Comparison of ENCODE assay signal across 17 cellular contexts in the genomic region with DNA sequence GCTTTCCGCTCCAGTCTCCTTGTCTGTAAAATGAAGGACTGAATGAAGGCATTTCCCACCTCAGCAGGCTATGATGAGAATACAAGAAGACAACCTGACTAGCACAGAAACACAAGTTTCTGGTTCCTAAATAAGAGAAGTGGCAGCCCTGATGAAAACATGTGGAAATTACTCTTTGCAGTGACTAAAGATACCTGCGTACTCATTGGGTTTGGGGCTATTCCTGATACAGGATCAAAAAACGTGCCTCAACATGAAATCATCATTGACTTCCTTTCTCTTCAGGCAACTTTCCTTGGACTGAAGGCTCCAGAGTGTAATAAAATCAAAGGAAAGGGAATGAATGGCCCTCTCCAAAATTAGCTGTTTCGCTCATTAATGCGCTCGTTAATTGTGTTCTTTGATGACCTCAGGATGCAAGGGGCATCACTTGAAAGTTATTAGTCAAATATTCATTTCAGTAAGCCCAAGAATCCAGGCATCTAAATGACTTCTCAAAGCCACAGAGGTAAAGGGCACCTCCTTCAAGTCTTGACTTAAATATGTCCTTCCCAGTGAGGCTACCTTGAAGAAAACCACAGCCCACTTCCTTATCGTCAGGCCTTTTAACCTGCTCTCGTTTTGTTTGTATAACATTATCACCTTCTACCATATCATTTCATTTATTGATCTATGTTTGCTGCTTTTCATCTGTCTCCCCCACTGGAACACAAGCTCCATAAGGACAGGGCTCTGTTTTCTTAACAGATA.
DNase-seq lines count a peak whose midpoint lies in the region; TF ChIP-seq lines count a peak whose summit lies in the region.
"Had no signal": no experiment of that assay in that cellular context is flagged by ENCODE, and none has a peak within 500 bp of the region (broad histone marks: within the 10 kb centered on the region; RNA-seq: fewer than 3 reads in every experiment).

No MANE protein-coding gene starts in this region.

- intact Hi-C loops in mammary epithelial cell (cut with micrococcal nuclease) (no loop called here), breast epithelium (cut with DNase I; ENCODE audit: low total_unique reads) (no loop called here)

- peaks cover 29% of the 10 kb centered on the region for H3K4me1 Mint-ChIP-seq in nephron
- H3K4me1 Mint-ChIP-seq in type B pancreatic cell (ENCODE audit: unreplicated experiment), result peaks cover 14% of the 10 kb centered on the region
- H3K4me1 Mint-ChIP-seq: B cell had no signal

- H3K4me3 ChIP-seq in mammary epithelial cell (replicated peaks in 1 of 3; ENCODE audit: insufficient read depth in 1 of 3, low read depth in 2 of 3, low read length in 3 of 3) (no peak overlapping the region), breast epithelium (no peak overlapping the region), Loucy (ENCODE audit: low read length, poor library complexity, severe bottlenecking) (peak overlapping the region; percentile 32)
- H3K4me3 ChIP-seq: BLaER1 treated with 17β-estradiol and CSF1 and Interleukin-3, amounts not matched to agents 10 nM and 100 nM had no signal

- H3K27me3 Mint-ChIP-seq in nephron (ENCODE audit: low read depth), result no peaks in the 10 kb centered on the region
- no peaks in the 10 kb centered on the region for H3K27me3 Mint-ChIP-seq in type B pancreatic cell
- H3K27me3 Mint-ChIP-seq: B cell had no signal

- no peaks in the 10 kb centered on the region for H3K27me3 ChIP-seq in mammary epithelial cell (ENCODE audit: insufficient read depth, low read length)
- H3K27me3 ChIP-seq in breast epithelium, result no peaks in the 10 kb centered on the region
- H3K27me3 ChIP-seq in Loucy (ENCODE audit: insufficient read depth, low read length, poor library complexity, severe bottlenecking), result no peaks in the 10 kb centered on the region
- H3K27me3 ChIP-seq: BLaER1 treated with 17β-estradiol and CSF1 and Interleukin-3, amounts not matched to agents 10 nM and 100 nM had no signal

- H3K27ac ChIP-seq in mammary epithelial cell (ENCODE audit: insufficient read depth, low read depth, low read length), result no peak overlapping the region
- no peak overlapping the region for H3K27ac ChIP-seq in breast epithelium
- peak overlapping the region; percentile 25 for H3K27ac ChIP-seq in epithelial cell of prostate
- H3K27ac ChIP-seq: BLaER1 treated with 17β-estradiol and CSF1 and Interleukin-3, amounts not matched to agents 10 nM and 100 nM had no signal

- no peaks in the 10 kb centered on the region for H3K9me3 Mint-ChIP-seq in nephron
- no peaks in the 10 kb centered on the region for H3K9me3 Mint-ChIP-seq in type B pancreatic cell
- H3K9me3 Mint-ChIP-seq: CD8-positive, alpha-beta T cell; HFFc6 had no signal

- H2AFZ ChIP-seq in mammary epithelial cell (ENCODE audit: low read depth, low read length) (peak overlapping the region; percentile 62), Loucy (ENCODE audit: low read length) (no peak overlapping the region)

- no peak for TF ChIP-seq POLR2A in breast epithelium (IDR thresholded peaks at IDR 0.05)

- dilution Hi-C loops in mammary epithelial cell (cut with HindIII; ENCODE audit: low sequenced_read_pairs), result no loop called here

- no peaks in the 10 kb centered on the region for H3K36me3 Mint-ChIP-seq in nephron (ENCODE audit: low read depth)
- peaks cover 10% of the 10 kb centered on the region for H3K36me3 Mint-ChIP-seq in type B pancreatic cell
- H3K36me3 Mint-ChIP-seq: CD8-positive, alpha-beta T cell had no signal

- WGBS in mammary epithelial cell (ENCODE audit: low coverage, missing lambda C conversion rate), result 82% methylated on average over 7 of the region's 8 CpGs

- H3K9me3 ChIP-seq in mammary epithelial cell (replicated peaks; ENCODE audit: insufficient read depth, low read length), result no peaks in the 10 kb centered on the region
- no peaks in the 10 kb centered on the region for H3K9me3 ChIP-seq in breast epithelium
- no peaks in the 10 kb centered on the region for H3K9me3 ChIP-seq in Loucy (ENCODE audit: insufficient read depth, low read depth, low read length)
- H3K9me3 ChIP-seq: BLaER1 treated with 17β-estradiol and CSF1 and Interleukin-3, amounts not matched to agents 10 nM and 100 nM had no signal

- H3F3A ChIP-seq in Loucy (ENCODE audit: low read depth), result peaks cover 4% of the 10 kb centered on the region; the same call in 1 of the 2 replicates

- DNase-seq in mammary epithelial cell (peak; percentile 50), breast epithelium (ENCODE audit: low spot score in 2 of 2) (no peak), epithelial cell of prostate (ENCODE audit: low read depth, low spot score) (no peak), type B pancreatic cell (ENCODE audit: extremely low spot score, unreplicated experiment) (no peak), NCI-H526 treated with DMSO at 0.1 percent for 48 hours (lab: John Stamatoyannopoulos, UW) (no peak)
- DNase-seq in activated T-cell treated with anti-CD3 and anti-CD28 coated beads, Interleukin-2, amount 50 U/mL, for 48 hours, result no peak
- DNase-seq: Calu3; CD8-positive, alpha-beta T cell; DMS79 treated with DMSO at 0.1 percent for 48 hours; GF-D8; GOT3; H7; HFFc6 had no signal

- no TSS peak for BruUV-seq in mammary epithelial cell (replicated peaks; lab: Mats Ljungman, UMichigan)

- TF ChIP-seq CTCF in mammary epithelial cell (conservative IDR thresholded peaks at IDR 0.05 in 1 of 2, IDR thresholded peaks at IDR 0.05 in 1 of 2; ENCODE audit: extremely low read depth in 1 of 2, insufficient read depth in 1 of 2, low read depth in 1 of 2, low read length in 2 of 2), result no peak
- no peak for TF ChIP-seq CTCF in breast epithelium (IDR thresholded peaks at IDR 0.05)
- no peak for TF ChIP-seq CTCF in Loucy (conservative IDR thresholded peaks at IDR 0.05; ENCODE audit: low read length)
- TF ChIP-seq CTCF in nephron (IDR thresholded peaks at IDR 0.05; ENCODE audit: unreplicated experiment in 3 of 3), result no peak
- TF ChIP-seq CTCF in type B pancreatic cell (conservative IDR thresholded peaks at IDR 0.05), result no peak

- H3K4me3 Mint-ChIP-seq in nephron, result no peak overlapping the region
- no peak overlapping the region for H3K4me3 Mint-ChIP-seq in type B pancreatic cell
- H3K4me3 Mint-ChIP-seq: B cell; CD8-positive, alpha-beta T cell; HFFc6 had no signal

- CTCF ChIA-PET in mammary epithelial cell (lab: Charles Lee; ENCODE audit: low non-redundant PET), result no interaction called here

- H3K27ac Mint-ChIP-seq in nephron (peak overlapping the region; percentile 43 to 66 (median 64)), type B pancreatic cell (no peak overlapping the region)
- H3K27ac Mint-ChIP-seq: B cell; CD8-positive, alpha-beta T cell; HFFc6 had no signal

- in situ Hi-C loops in mammary epithelial cell (cut with MboI; ENCODE audit: low sequenced_read_pairs in 2 of 2), result no loop called here

- peak overlapping the region; percentile 24 for H3K4me2 ChIP-seq in mammary epithelial cell (ENCODE audit: insufficient read depth, low read depth, low read length)
- peak overlapping the region; percentile 64 for H3K4me2 ChIP-seq in Loucy (ENCODE audit: low read depth, low read length, poor library complexity, severe bottlenecking)
- H3K4me2 ChIP-seq: BLaER1 treated with 17β-estradiol and CSF1 and Interleukin-3, amounts not matched to agents 10 nM and 100 nM had no signal

- H4K20me1 ChIP-seq in mammary epithelial cell (ENCODE audit: insufficient read depth, low read length), result no peaks in the 10 kb centered on the region
- no peaks in the 10 kb centered on the region for H4K20me1 ChIP-seq in Loucy (ENCODE audit: insufficient read depth, low read length, poor library complexity, severe bottlenecking)
- H4K20me1 ChIP-seq: BLaER1 treated with 17β-estradiol and CSF1 and Interleukin-3, amounts not matched to agents 10 nM and 100 nM had no signal

- H3K36me3 ChIP-seq in mammary epithelial cell (ENCODE audit: insufficient read depth, low read length) (no peaks in the 10 kb centered on the region), breast epithelium (no peaks in the 10 kb centered on the region), Loucy (ENCODE audit: insufficient read depth, low read length) (no peaks in the 10 kb centered on the region)
- H3K36me3 ChIP-seq: BLaER1 treated with 17β-estradiol and CSF1 and Interleukin-3, amounts not matched to agents 10 nM and 100 nM had no signal

- H3K9ac ChIP-seq in mammary epithelial cell (ENCODE audit: insufficient read depth, low read length) (no peak overlapping the region), Loucy (ENCODE audit: low read depth, low read length, poor library complexity, severe bottlenecking) (peak overlapping the region; percentile 77)
- H3K9ac ChIP-seq: BLaER1 treated with 17β-estradiol and CSF1 and Interleukin-3, amounts not matched to agents 10 nM and 100 nM had no signal

- no peaks in the 10 kb centered on the region for H3K9me2 ChIP-seq in Loucy (replicated peaks; ENCODE audit: low read depth, low read length)

- H3K79me2 ChIP-seq in mammary epithelial cell (ENCODE audit: insufficient read depth, low read length) (no peaks in the 10 kb centered on the region), Loucy (ENCODE audit: insufficient read depth, low read length) (no peaks in the 10 kb centered on the region)

- H3K4me1 ChIP-seq in mammary epithelial cell (ENCODE audit: insufficient read depth, low read length) (peaks cover 27% of the 10 kb centered on the region), breast epithelium (no peaks in the 10 kb centered on the region), Loucy (ENCODE audit: insufficient read depth, low read length, poor library complexity, severe bottlenecking) (peaks cover 82% of the 10 kb centered on the region)
